8 cellular contexts compared by ENCODE assay signal in genomic region chr12:48970702-48971334, GRCh38. TPM values are rescaled to one million over a fixed set of nuclear protein-coding genes. Genes with fewer than 3 reads are reported as not detected.
DNase-seq lines count a peak whose midpoint lies in the region; ATAC-seq, FAIRE-seq and TF ChIP-seq lines count a peak whose summit lies in the region.

No MANE protein-coding gene starts in this region.

- peaks cover 51% of the 10 kb centered on the region for H3K4me1 Mint-ChIP-seq in stimulated activated naive CD8-positive, alpha-beta T cell treated with anti-CD3 and anti-CD28 coated beads, Interleukin-15, Interleukin-2, amounts not matched to agents 100 ng/mL and 50 ng/mL, for 24 hours (ENCODE audit: low read depth)
- H3K4me1 Mint-ChIP-seq in activated CD8-positive, alpha-beta T cell treated with anti-CD3 and anti-CD28 coated beads for 36 hours (ENCODE audit: low read depth), result peaks cover 45% of the 10 kb centered on the region

- intact Hi-C loops in activated CD8-positive, alpha-beta T cell treated with anti-CD3 and anti-CD28 coated beads for 36 hours (cut with micrococcal nuclease), result no loop called here
- intact Hi-C loops in lower lobe of right lung (cut with DNase I), result no loop called here

- H3K27me3 Mint-ChIP-seq in stimulated activated naive CD8-positive, alpha-beta T cell treated with anti-CD3 and anti-CD28 coated beads, Interleukin-15, Interleukin-2, amounts not matched to agents 100 ng/mL and 50 ng/mL, for 24 hours, result peaks cover 58% of the 10 kb centered on the region
- peaks cover 40% of the 10 kb centered on the region for H3K27me3 Mint-ChIP-seq in activated CD8-positive, alpha-beta T cell treated with anti-CD3 and anti-CD28 coated beads for 36 hours

- no peaks in the 10 kb centered on the region for H3K9me3 ChIP-seq in lower lobe of right lung

- no peak for FAIRE-seq in GM19239 (lab: Jason Lieb, UNC)

- H3K27ac ChIP-seq in lower lobe of right lung, result no peak overlapping the region

- H3K4me3 ChIP-seq in lower lobe of right lung, result peak overlapping the region; percentile 43

- TF ChIP-seq CTCF in activated CD8-positive, alpha-beta T cell treated with anti-CD3 and anti-CD28 coated beads for 36 hours (IDR thresholded peaks at IDR 0.05), result no peak
- no peak for TF ChIP-seq CTCF in lower lobe of right lung (IDR thresholded peaks at IDR 0.05)

- H3K36me3 ChIP-seq in lower lobe of right lung, result no peaks in the 10 kb centered on the region

- H3K9me3 Mint-ChIP-seq in stimulated activated naive CD8-positive, alpha-beta T cell treated with anti-CD3 and anti-CD28 coated beads, Interleukin-15, Interleukin-2, amounts not matched to agents 100 ng/mL and 50 ng/mL, for 24 hours, result no peaks in the 10 kb centered on the region
- H3K9me3 Mint-ChIP-seq in activated CD8-positive, alpha-beta T cell treated with anti-CD3 and anti-CD28 coated beads for 36 hours, result no peaks in the 10 kb centered on the region

- no peaks in the 10 kb centered on the region for H3K36me3 Mint-ChIP-seq in stimulated activated naive CD8-positive, alpha-beta T cell treated with anti-CD3 and anti-CD28 coated beads, Interleukin-15, Interleukin-2, amounts not matched to agents 100 ng/mL and 50 ng/mL, for 24 hours (ENCODE audit: low read depth)
- no peaks in the 10 kb centered on the region for H3K36me3 Mint-ChIP-seq in activated CD8-positive, alpha-beta T cell treated with anti-CD3 and anti-CD28 coated beads for 36 hours (ENCODE audit: low read depth)

- peak overlapping the region; percentile 45 for H3K4me3 Mint-ChIP-seq in stimulated activated naive CD8-positive, alpha-beta T cell treated with anti-CD3 and anti-CD28 coated beads, Interleukin-15, Interleukin-2, amounts not matched to agents 100 ng/mL and 50 ng/mL, for 24 hours
- peak overlapping the region; percentile 50 for H3K4me3 Mint-ChIP-seq in activated CD8-positive, alpha-beta T cell treated with anti-CD3 and anti-CD28 coated beads for 36 hours

- peaks cover 29% of the 10 kb centered on the region for H3K4me1 ChIP-seq in lower lobe of right lung

- CTCF ChIA-PET in activated CD8-positive, alpha-beta T cell treated with anti-CD3 and anti-CD28 coated beads for 36 hours (lab: Charles Lee), result interaction anchor here (1.1 to 51.8 kb wide), 6 partner anchors 8 to 118 kb away, joined by 3 to 896 read pairs (median 14); partner anchors contain the start of genes ARF3, DDN, RND1 and WNT1

- H3K27me3 ChIP-seq in lower lobe of right lung (ENCODE audit: low read depth), result peaks cover 57% of the 10 kb centered on the region

- POLR2A ChIA-PET in activated CD8-positive, alpha-beta T cell treated with anti-CD3 and anti-CD28 coated beads for 36 hours (lab: Charles Lee), result interaction anchor here (0.7 to 2.5 kb wide), 5 partner anchors 9 to 46 kb away, joined by 3 to 5 read pairs (median 3); partner anchors contain the start of genes ARF3 and FKBP11

- ATAC-seq in stimulated activated naive CD8-positive, alpha-beta T cell treated with anti-CD3 and anti-CD28 coated beads, Interleukin-15, Interleukin-2, amounts not matched to agents 100 U/mL and 50 U/mL, for 24 hours, result no peak
- ATAC-seq in activated CD8-positive, alpha-beta T cell treated with anti-CD3 and anti-CD28 coated beads for 36 hours, result no peak
- ATAC-seq in lower lobe of right lung, result no peak

- DNase-seq in stimulated activated naive CD8-positive, alpha-beta T cell treated with anti-CD3 and anti-CD28 coated beads, Interleukin-15, Interleukin-2, amounts not matched to agents 100 U/mL and 50 U/mL, for 24 hours, result no peak
- DNase-seq in activated CD8-positive, alpha-beta T cell treated with anti-CD3 and anti-CD28 coated beads for 36 hours, result no peak
- DNase-seq in lower lobe of right lung (no peak), GM19239 (ENCODE audit: insufficient read length, low spot score) (no peak), NCI-H2029 (lab: John Stamatoyannopoulos, UW) (no peak), retina (no peak)
- DNase-seq in stimulated activated CD4-positive, alpha-beta T cell treated with anti-CD3 and anti-CD28 coated beads, Interleukin-2, amount 100 ng/mL, for 48 hours, result no peak

- H3K27ac Mint-ChIP-seq in stimulated activated naive CD8-positive, alpha-beta T cell treated with anti-CD3 and anti-CD28 coated beads, Interleukin-15, Interleukin-2, amounts not matched to agents 100 ng/mL and 50 ng/mL, for 24 hours, result no peak overlapping the region
- no peak overlapping the region for H3K27ac Mint-ChIP-seq in activated CD8-positive, alpha-beta T cell treated with anti-CD3 and anti-CD28 coated beads for 36 hours

RNA-seq across cellular contexts. Expression of gene WNT10B, which starts 0.7 kb away (rescaled TPM):
- total RNA-seq in activated CD8-positive, alpha-beta T cell treated with anti-CD3 and anti-CD28 coated beads for 36 hours, result under 1 TPM; 0.72 to 0.92 TPM
- 0.77 TPM for total RNA-seq in lower lobe of right lung

RNA-seq across cellular contexts. Expression of gene WNT1, which starts 7.3 kb away (rescaled TPM):
- total RNA-seq in activated CD8-positive, alpha-beta T cell treated with anti-CD3 and anti-CD28 coated beads for 36 hours, result not detected
- not detected for total RNA-seq in lower lobe of right lung

RNA-seq across cellular contexts. Expression of gene ARF3, which starts 13.5 kb away (rescaled TPM):
- total RNA-seq in activated CD8-positive, alpha-beta T cell treated with anti-CD3 and anti-CD28 coated beads for 36 hours, result 10 to 100 TPM; 58.3 to 67.6 TPM
- 155 TPM for total RNA-seq in lower lobe of right lung

RNA-seq across cellular contexts. Expression of gene DDN, which starts 28.4 kb away (rescaled TPM):
- 1 to 10 TPM in 1 of 2 experiments, under 1 TPM in 1; 0.72 to 1.2 TPM for total RNA-seq in activated CD8-positive, alpha-beta T cell treated with anti-CD3 and anti-CD28 coated beads for 36 hours
- total RNA-seq in lower lobe of right lung, result not detected

RNA-seq across cellular contexts. Expression of gene FKBP11, which starts 45.5 kb away (rescaled TPM):
- total RNA-seq in activated CD8-positive, alpha-beta T cell treated with anti-CD3 and anti-CD28 coated beads for 36 hours, result 100 to 1,000 TPM in 1 of 2 experiments, 10 to 100 TPM in 1; 96.2 to 100 TPM
- total RNA-seq in lower lobe of right lung, result 24.9 TPM
